In genomic region chr1:19081218-19081893, GRCh38 we compare ENCODE assay signal across 1 cellular context.
A peak's percentile ranks its signal among the peaks of the same experiment; 100 is the strongest.
TF ChIP-seq lines count a peak whose summit lies in the region.

No MANE protein-coding gene starts in this region.

TF ChIP-seq in K562, 482 proteins besides CTCF, POLR2A, EP300 and RAD21 (continued from another document and continues in another):
- TF ChIP-seq POLR2H (tag; IDR thresholded peaks at IDR 0.05; ENCODE audit: low read depth) (0 out of 2 replicates have a peak, but pooled peaks have one; percentile 20), MBD1 (CRISPR knock-in tag; IDR thresholded peaks at IDR 0.05) (0 out of 2 replicates have a peak, but pooled peaks have one; percentile 52), EGR1 (conservative IDR thresholded peaks at IDR 0.05) (peak; percentile 26; the same call in 1 of the 2 replicates), ARHGAP35 (IDR thresholded peaks at IDR 0.05; ENCODE audit: partially characterized antibody) (no peak), PREB (CRISPR knock-in tag; IDR thresholded peaks at IDR 0.05) (0 out of 2 replicates have a peak, but pooled peaks have one; percentile 53), ZNF668 (CRISPR knock-in tag; IDR thresholded peaks at IDR 0.05) (no peak), ZNF644 (tag; IDR thresholded peaks at IDR 0.05; ENCODE audit: low read depth) (0 out of 2 replicates have a peak, but pooled peaks have one; percentile 51), CHCHD3 (CRISPR knock-in tag; IDR thresholded peaks at IDR 0.05) (no peak), KDM4B (IDR thresholded peaks at IDR 0.05; ENCODE audit: borderline replicate concordance in 2 of 2, low read depth in 1 of 2) (0 out of 4 replicates have a peak, but pooled peaks of 1 of the 2 experiments have one; percentile 20), NONO (IDR thresholded peaks at IDR 0.05; ENCODE audit: low read depth in 2 of 2, low read length in 1 of 2) (no peak), FOXA3 (CRISPR knock-in tag; conservative IDR thresholded peaks at IDR 0.05 in 1 of 2, IDR thresholded peaks at IDR 0.05 in 1 of 2) (0 out of 4 replicates have a peak, but pooled peaks of 1 of the 2 experiments have one; percentile 23), TOE1 (IDR thresholded peaks at IDR 0.05; ENCODE audit: borderline replicate concordance) (peak; percentile 85), TOE1 (CRISPR knock-in tag; IDR thresholded peaks at IDR 0.05; ENCODE audit: borderline replicate concordance, low read depth) (no peak), JUN (IDR thresholded peaks at IDR 0.05; ENCODE audit: borderline replicate concordance, low read depth, low read length) (peak; percentile 78), JUN (CRISPR knock-in tag; IDR thresholded peaks at IDR 0.05; ENCODE audit: borderline replicate concordance) (no peak), ATF3 (IDR thresholded peaks at IDR 0.05) (peak; percentile 92), ATF3 (CRISPR knock-in tag; conservative IDR thresholded peaks at IDR 0.05) (peak; percentile 47; the same call in 1 of the 2 replicates), RNF2 (IDR thresholded peaks at IDR 0.05) (no peak; the same call in 1 of the 2 replicates), TFE3 (CRISPR knock-in tag; IDR thresholded peaks at IDR 0.05) (0 out of 2 replicates have a peak, but pooled peaks have one; percentile 1), POLR2AphosphoS5 (IDR thresholded peaks at IDR 0.05; ENCODE audit: control insufficient read depth, insufficient read depth, low read depth, low read length) (0 out of 2 replicates have a peak, but pooled peaks have one; percentile 37), ZNF134 (CRISPR knock-in tag; conservative IDR thresholded peaks at IDR 0.05) (peak; percentile 22; the same call in 1 of the 2 replicates), NFE2L1 (tag; IDR thresholded peaks at IDR 0.05; ENCODE audit: borderline replicate concordance, low read depth) (no peak; the same call in 1 of the 2 replicates), FOSL1 (tag; conservative IDR thresholded peaks at IDR 0.05) (peak; percentile 95), RERE (CRISPR knock-in tag; IDR thresholded peaks at IDR 0.05; ENCODE audit: borderline replicate concordance) (0 out of 2 replicates have a peak, but pooled peaks have one; percentile 1), KLF1 (tag; IDR thresholded peaks at IDR 0.05) (peak; percentile 62; the same call in 1 of the 2 replicates), YBX1 (IDR thresholded peaks at IDR 0.05) (no peak), HCFC1 (IDR thresholded peaks at IDR 0.05; ENCODE audit: low read depth, low read length) (no peak), ETV1 (tag; conservative IDR thresholded peaks at IDR 0.05; ENCODE audit: low read depth) (peak; percentile 48), ZNF584 (CRISPR knock-in tag; IDR thresholded peaks at IDR 0.05; ENCODE audit: low read depth) (0 out of 2 replicates have a peak, but pooled peaks have one; percentile 59), JUND (IDR thresholded peaks at IDR 0.05; ENCODE audit: borderline replicate concordance, low read depth, low read length) (peak; percentile 97), JUND (tag; IDR thresholded peaks at IDR 0.05; ENCODE audit: borderline replicate concordance, low read depth, low read length) (peak; percentile 97; the same call in 2 of the 3 replicates), ZFX (CRISPR knock-in tag; IDR thresholded peaks at IDR 0.05) (peak; percentile 48; the same call in 1 of the 2 replicates), GTF2A2 (tag; IDR thresholded peaks at IDR 0.05) (no peak), MNT (conservative IDR thresholded peaks at IDR 0.05) (peak in 1 of 2 experiments; percentile 49; a peak in 1 of 4 replicates), SRSF1 (IDR thresholded peaks at IDR 0.05; ENCODE audit: low read depth, low read length) (no peak), PBX2 (CRISPR knock-in tag; IDR thresholded peaks at IDR 0.05; ENCODE audit: low read depth) (no peak), PBX2 (tag; conservative IDR thresholded peaks at IDR 0.05; ENCODE audit: low read depth) (peak; percentile 59), ZNF778 (CRISPR knock-in tag; IDR thresholded peaks at IDR 0.05) (no peak), ESRRA (IDR thresholded peaks at IDR 0.05; ENCODE audit: borderline replicate concordance, low read depth) (no peak), CEBPG (CRISPR knock-in tag; IDR thresholded peaks at IDR 0.05) (peak; percentile 69; the same call in 1 of the 2 replicates), CEBPG (tag; conservative IDR thresholded peaks at IDR 0.05 in 1 of 2, IDR thresholded peaks at IDR 0.05 in 1 of 2) (peak; percentile 83 to 93), E2F3 (CRISPR knock-in tag; IDR thresholded peaks at IDR 0.05) (peak; percentile 62; the same call in 1 of the 2 replicates)
